9 cellular contexts compared by ENCODE assay signal in the genomic region with DNA sequence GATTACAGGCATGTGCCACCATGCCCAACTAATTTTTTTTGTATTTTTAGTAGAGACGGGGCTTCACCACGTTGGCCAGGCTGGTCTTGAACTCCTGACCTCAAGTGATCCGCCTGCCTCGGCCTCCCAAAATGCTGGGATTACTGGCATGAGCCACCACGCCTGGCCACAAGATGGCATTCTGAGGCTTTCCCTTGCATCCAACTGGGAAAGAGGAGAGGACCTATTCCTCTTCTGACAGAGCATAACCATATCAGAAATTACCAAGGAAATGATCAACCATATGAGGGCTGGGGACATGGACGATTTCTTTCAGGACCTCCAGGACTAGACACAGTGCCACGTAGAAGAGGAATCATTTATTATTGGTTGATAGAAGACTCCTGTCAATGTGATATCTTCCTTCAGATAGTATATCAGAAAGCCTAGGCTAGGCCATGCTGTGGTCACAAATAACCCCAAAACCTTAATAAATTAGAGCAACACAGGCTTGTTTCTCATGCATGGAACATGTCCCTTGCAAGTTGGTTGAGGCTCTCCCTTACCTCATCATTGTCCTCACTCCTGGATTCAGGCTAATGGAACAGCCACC.
A peak's percentile ranks its signal among the peaks of the same experiment; 100 is the strongest.
DNase-seq lines count a peak whose midpoint lies in the region; ATAC-seq and TF ChIP-seq lines count a peak whose summit lies in the region.
"Had no signal": no experiment of that assay in that cellular context is flagged by ENCODE, and none has a peak within 500 bp of the region (broad histone marks: within the 10 kb centered on the region; RNA-seq: fewer than 3 reads in every experiment).

No MANE protein-coding gene starts in this region.

- ATAC-seq in upper lobe of right lung (peak; percentile 86), GM21619 (IDR thresholded peaks at IDR 0.05; ENCODE audit: unreplicated experiment) (no peak)

- peak; percentile 65 for TF ChIP-seq CTCF in WI38 (IDR thresholded peaks at IDR 0.05; ENCODE audit: low read depth, low read length)
- peak; percentile 66 for TF ChIP-seq CTCF in upper lobe of right lung (IDR thresholded peaks at IDR 0.05)

- no peaks in the 10 kb centered on the region for H3K4me1 ChIP-seq in upper lobe of right lung
- H3K4me1 ChIP-seq: BLaER1 treated with 17β-estradiol and CSF1 and Interleukin-3, amounts not matched to agents 10 nM and 100 nM had no signal

- no peaks in the 10 kb centered on the region for H3K27me3 ChIP-seq in upper lobe of right lung
- H3K27me3 ChIP-seq: BLaER1 treated with 17β-estradiol and CSF1 and Interleukin-3, amounts not matched to agents 10 nM and 100 nM had no signal

- DNase-seq in NCI-H2196 (lab: John Stamatoyannopoulos, UW; ENCODE audit: unreplicated experiment) (peak; percentile 21), NCI-H2196 treated with DMSO at 0.1 percent for 48 hours (lab: John Stamatoyannopoulos, UW; ENCODE audit: unreplicated experiment) (no peak), hepatic stellate cell (ENCODE audit: low spot score) (peak; percentile 19), upper lobe of right lung (peak; percentile 68), T-helper 2 cell (no peak), epidermal melanocyte (ENCODE audit: insufficient read length, low spot score) (no peak)

- H3K4me3 ChIP-seq in WI38 (ENCODE audit: low read depth, low read length) (no peak overlapping the region), upper lobe of right lung (no peak overlapping the region)
- H3K4me3 ChIP-seq: BLaER1 treated with 17β-estradiol and CSF1 and Interleukin-3, amounts not matched to agents 10 nM and 100 nM had no signal

- no peak overlapping the region for H3K27ac ChIP-seq in upper lobe of right lung
- H3K27ac ChIP-seq: BLaER1 treated with 17β-estradiol and CSF1 and Interleukin-3, amounts not matched to agents 10 nM and 100 nM had no signal

- intact Hi-C loops in upper lobe of right lung (cut with DNase I), result loop anchor here (10.0 kb wide), 1 partner anchor 188 kb away; no protein-coding TSS in a partner anchor

- H3K9me3 ChIP-seq in upper lobe of right lung, result no peaks in the 10 kb centered on the region
- H3K9me3 ChIP-seq: BLaER1 treated with 17β-estradiol and CSF1 and Interleukin-3, amounts not matched to agents 10 nM and 100 nM had no signal

- H3K36me3 ChIP-seq in upper lobe of right lung, result no peaks in the 10 kb centered on the region
- H3K36me3 ChIP-seq: BLaER1 treated with 17β-estradiol and CSF1 and Interleukin-3, amounts not matched to agents 10 nM and 100 nM had no signal

Comparison
In these comparisons a context has a peak if more than half of its experiments do, and no peak if none do; other contexts are left out.
1. DNase-seq: peak in NCI-H2196 (single experiment), hepatic stellate cell (single experiment) and upper lobe of right lung (single experiment); none in NCI-H2196 treated with DMSO at 0.1 percent for 48 hours (single experiment), T-helper 2 cell (0 of 5) and epidermal melanocyte (single experiment).